Comparison of ENCODE assay signal across 15 cellular contexts in genomic region chr22:48889209-48889830, GRCh38.
"Had no signal": no experiment of that assay in that cellular context is flagged by ENCODE, and none has a peak within 500 bp of the region (broad histone marks: within the 10 kb centered on the region; RNA-seq: fewer than 3 reads in every experiment).

No MANE protein-coding gene starts in this region.

- H3K27ac ChIP-seq: psoas muscle, SJSA1, stomach, thoracic aorta, uterus had no signal

- H3K27ac Mint-ChIP-seq: mesothelial cell of epicardium, naive B cell had no signal

- H3K4me1 ChIP-seq: psoas muscle, SJSA1, stomach, uterus had no signal

- ATAC-seq: psoas muscle had no signal

- H3K4me3 Mint-ChIP-seq: mesothelial cell of epicardium, naive B cell had no signal

- H3K9me3 Mint-ChIP-seq: mesothelial cell of epicardium had no signal

- H3K9me3 ChIP-seq: psoas muscle, thoracic aorta, uterus had no signal

- H3K4me3 ChIP-seq: psoas muscle, SJSA1, stomach, thoracic aorta, uterus had no signal

- FAIRE-seq: bronchial epithelial cell had no signal

- DNase-seq: activated CD4-positive, alpha-beta T cell treated with anti-CD3 and anti-CD28 coated beads for 4 hours; activated gamma-delta T cell treated with Interleukin-2 at 50 U/mL for 16 hours; effector CD4-positive, alpha-beta T cell; foreskin melanocyte; naive B cell; nucleus accumbens; stimulated activated CD4-positive, alpha-beta T cell treated with anti-CD3 and anti-CD28 coated beads, Interleukin-4, amount 100 ng/mL, for 1 hour; stomach; T1000; uterus had no signal

- H3K36me3 ChIP-seq: SJSA1, stomach, thoracic aorta, uterus had no signal

- H3K4me1 Mint-ChIP-seq: naive B cell had no signal

- H3K36me3 Mint-ChIP-seq: mesothelial cell of epicardium, naive B cell had no signal

- H3K27me3 ChIP-seq: SJSA1, uterus had no signal
